Comparison of ENCODE assay signal across 14 cellular contexts in genomic region chr15:65836665-65837064, GRCh38. TPM values are rescaled to one million over a fixed set of nuclear protein-coding genes. Genes with fewer than 3 reads are reported as not detected.
DNase-seq lines count a peak whose midpoint lies in the region; ATAC-seq and TF ChIP-seq lines count a peak whose summit lies in the region.
"Had no signal": no experiment of that assay in that cellular context is flagged by ENCODE, and none has a peak within 500 bp of the region (broad histone marks: within the 10 kb centered on the region; RNA-seq: fewer than 3 reads in every experiment).

No MANE protein-coding gene starts in this region.

- no peak overlapping the region for H3K4me2 ChIP-seq in Loucy (ENCODE audit: low read depth, low read length, poor library complexity, severe bottlenecking)

- TF ChIP-seq CTCF in activated CD8-positive, alpha-beta T cell treated with anti-CD3 and anti-CD28 coated beads for 36 hours (IDR thresholded peaks at IDR 0.05) = peak; percentile 34
- TF ChIP-seq CTCF in Loucy (conservative IDR thresholded peaks at IDR 0.05; ENCODE audit: low read length) (peak; percentile 66), choroid plexus epithelial cell (conservative IDR thresholded peaks at IDR 0.05; ENCODE audit: low read depth, low read length) (peak; percentile 31)

- no peaks in the 10 kb centered on the region for H3F3A ChIP-seq in Loucy (ENCODE audit: low read depth)

- no peaks in the 10 kb centered on the region for H3K9me2 ChIP-seq in Loucy (replicated peaks; ENCODE audit: low read depth, low read length)

- no peak overlapping the region for H3K4me3 Mint-ChIP-seq in activated CD8-positive, alpha-beta T cell treated with anti-CD3 and anti-CD28 coated beads for 36 hours
- H3K4me3 Mint-ChIP-seq in activated CD8-positive, alpha-beta T cell treated with anti-CD3 and anti-CD28 coated beads, Interleukin-2, amount 10 ng/mL, durations not matched to agents 7 days and 5 days = no peak overlapping the region
- H3K4me3 Mint-ChIP-seq in stimulated activated naive B cell treated with anti-CD40 and anti-IgM and Interleukin-4, amounts not matched to agents 10 μg/mL and 1 μg/mL and 100 μg/mL, for 72 hours = no peak overlapping the region

- no peaks in the 10 kb centered on the region for H3K36me3 Mint-ChIP-seq in activated CD8-positive, alpha-beta T cell treated with anti-CD3 and anti-CD28 coated beads for 36 hours (ENCODE audit: low read depth)
- no peaks in the 10 kb centered on the region for H3K36me3 Mint-ChIP-seq in activated CD8-positive, alpha-beta T cell treated with anti-CD3 and anti-CD28 coated beads, Interleukin-2, amount 10 ng/mL, durations not matched to agents 7 days and 5 days (ENCODE audit: low read depth)
- H3K36me3 Mint-ChIP-seq in stimulated activated naive B cell treated with anti-CD40 and anti-IgM and Interleukin-4, amounts not matched to agents 10 μg/mL and 1 μg/mL and 100 μg/mL, for 72 hours = no peaks in the 10 kb centered on the region

- no peak for DNase-seq in activated CD8-positive, alpha-beta T cell treated with anti-CD3 and anti-CD28 coated beads for 36 hours
- DNase-seq in activated CD8-positive, alpha-beta T cell treated with anti-CD3 and anti-CD28 coated beads, Interleukin-2, amount 10 ng/mL, durations not matched to agents 7 days and 5 days = no peak
- DNase-seq in choroid plexus epithelial cell (ENCODE audit: low read depth) (no peak), NCI-H1694 treated with DMSO at 0.1 percent for 48 hours (lab: John Stamatoyannopoulos, UW) (no peak), NCI-H2081 treated with DMSO at 0.1 percent for 48 hours (lab: John Stamatoyannopoulos, UW) (no peak)
- DNase-seq in stimulated activated naive B cell treated with anti-CD40 and anti-IgM and Interleukin-4, amounts not matched to agents 10 μg/mL and 1 μg/mL and 100 μg/mL, for 72 hours = no peak
- DNase-seq: activated CD4-positive, CD25-positive, alpha-beta regulatory T cell; activated T-cell treated with anti-CD3 and anti-CD28 coated beads, Interleukin-2, amount 50 U/mL, for 48 hours; KBM-7; mucosa of descending colon; tibial artery had no signal

- H3K9ac ChIP-seq in Loucy (ENCODE audit: low read depth, low read length, poor library complexity, severe bottlenecking) = no peak overlapping the region

- POLR2A ChIA-PET in activated CD8-positive, alpha-beta T cell treated with anti-CD3 and anti-CD28 coated beads for 36 hours (lab: Charles Lee) = no interaction called here
- POLR2A ChIA-PET in activated CD8-positive, alpha-beta T cell treated with anti-CD3 and anti-CD28 coated beads, Interleukin-2, amount 10 ng/mL, durations not matched to agents 7 days and 5 days (lab: Charles Lee) = interaction anchor here (0.8 to 1.0 kb wide), 2 partner anchors 45 to 46 kb away, joined by 3 to 5 read pairs; partner anchors contain the start of gene DENND4A

- ATAC-seq in activated CD8-positive, alpha-beta T cell treated with anti-CD3 and anti-CD28 coated beads for 36 hours = no peak
- ATAC-seq in activated CD8-positive, alpha-beta T cell treated with anti-CD3 and anti-CD28 coated beads, Interleukin-2, amount 10 ng/mL, durations not matched to agents 7 days and 5 days = no peak
- ATAC-seq in stimulated activated naive B cell treated with anti-CD40 and anti-IgM and Interleukin-4, amounts not matched to agents 10 μg/mL and 1 μg/mL and 100 μg/mL, for 72 hours (replicated peaks) = no peak
- ATAC-seq in HG03354 (IDR thresholded peaks at IDR 0.05; ENCODE audit: poor library complexity, severe bottlenecking, unreplicated experiment) = no peak
- ATAC-seq: mucosa of descending colon, sciatic nerve had no signal

- H3K27me3 ChIP-seq in Loucy (ENCODE audit: insufficient read depth, low read length, poor library complexity, severe bottlenecking) = no peaks in the 10 kb centered on the region
- H3K27me3 ChIP-seq: tibial artery had no signal

- H3K4me3 ChIP-seq in Loucy (ENCODE audit: low read length, poor library complexity, severe bottlenecking) (no peak overlapping the region), choroid plexus epithelial cell (ENCODE audit: low read depth, low read length) (no peak overlapping the region)
- H3K4me3 ChIP-seq: mucosa of descending colon, tibial artery had no signal

- H3K9me3 Mint-ChIP-seq in activated CD8-positive, alpha-beta T cell treated with anti-CD3 and anti-CD28 coated beads for 36 hours = no peaks in the 10 kb centered on the region
- H3K9me3 Mint-ChIP-seq in activated CD8-positive, alpha-beta T cell treated with anti-CD3 and anti-CD28 coated beads, Interleukin-2, amount 10 ng/mL, durations not matched to agents 7 days and 5 days (ENCODE audit: insufficient read depth) = no peaks in the 10 kb centered on the region
- H3K9me3 Mint-ChIP-seq in stimulated activated naive B cell treated with anti-CD40 and anti-IgM and Interleukin-4, amounts not matched to agents 10 μg/mL and 1 μg/mL and 100 μg/mL, for 72 hours = no peaks in the 10 kb centered on the region

- intact Hi-C loops in activated CD8-positive, alpha-beta T cell treated with anti-CD3 and anti-CD28 coated beads for 36 hours (cut with micrococcal nuclease) = no loop called here

- H4K20me1 ChIP-seq in Loucy (ENCODE audit: insufficient read depth, low read length, poor library complexity, severe bottlenecking) = no peaks in the 10 kb centered on the region

- H3K79me2 ChIP-seq in Loucy (ENCODE audit: insufficient read depth, low read length) = no peaks in the 10 kb centered on the region

- CTCF ChIA-PET in activated CD8-positive, alpha-beta T cell treated with anti-CD3 and anti-CD28 coated beads for 36 hours (lab: Charles Lee) = interaction anchor here (0.8 to 2.1 kb wide), 9 partner anchors 20 to 415 kb away, joined by 3 to 10 read pairs (median 3); no protein-coding TSS in a partner anchor
- CTCF ChIA-PET in activated CD8-positive, alpha-beta T cell treated with anti-CD3 and anti-CD28 coated beads, Interleukin-2, amount 10 ng/mL, durations not matched to agents 7 days and 5 days (lab: Charles Lee) = interaction anchor here (0.7 to 5.7 kb wide), 13 partner anchors 14 to 1354 kb away, joined by 3 to 68 read pairs (median 4); no protein-coding TSS in a partner anchor

- no peaks in the 10 kb centered on the region for H3K9me3 ChIP-seq in Loucy (ENCODE audit: insufficient read depth, low read depth, low read length)
- H3K9me3 ChIP-seq: mucosa of descending colon, tibial artery had no signal

- H3K27ac Mint-ChIP-seq in activated CD8-positive, alpha-beta T cell treated with anti-CD3 and anti-CD28 coated beads for 36 hours = no peak overlapping the region
- no peak overlapping the region for H3K27ac Mint-ChIP-seq in activated CD8-positive, alpha-beta T cell treated with anti-CD3 and anti-CD28 coated beads, Interleukin-2, amount 10 ng/mL, durations not matched to agents 7 days and 5 days
- H3K27ac Mint-ChIP-seq in stimulated activated naive B cell treated with anti-CD40 and anti-IgM and Interleukin-4, amounts not matched to agents 10 μg/mL and 1 μg/mL and 100 μg/mL, for 72 hours = peak overlapping the region; percentile 57

- H3K4me1 Mint-ChIP-seq in activated CD8-positive, alpha-beta T cell treated with anti-CD3 and anti-CD28 coated beads for 36 hours (ENCODE audit: low read depth) = peaks cover 23% of the 10 kb centered on the region
- H3K4me1 Mint-ChIP-seq in activated CD8-positive, alpha-beta T cell treated with anti-CD3 and anti-CD28 coated beads, Interleukin-2, amount 10 ng/mL, durations not matched to agents 7 days and 5 days (ENCODE audit: low read depth) = peaks cover 32% of the 10 kb centered on the region
- H3K4me1 Mint-ChIP-seq in stimulated activated naive B cell treated with anti-CD40 and anti-IgM and Interleukin-4, amounts not matched to agents 10 μg/mL and 1 μg/mL and 100 μg/mL, for 72 hours = peaks cover 28 to 40% of the 10 kb centered on the region in 2 donors

- no peaks in the 10 kb centered on the region for H3K27me3 Mint-ChIP-seq in activated CD8-positive, alpha-beta T cell treated with anti-CD3 and anti-CD28 coated beads for 36 hours
- no peaks in the 10 kb centered on the region for H3K27me3 Mint-ChIP-seq in activated CD8-positive, alpha-beta T cell treated with anti-CD3 and anti-CD28 coated beads, Interleukin-2, amount 10 ng/mL, durations not matched to agents 7 days and 5 days (ENCODE audit: low read depth)
- H3K27me3 Mint-ChIP-seq in stimulated activated naive B cell treated with anti-CD40 and anti-IgM and Interleukin-4, amounts not matched to agents 10 μg/mL and 1 μg/mL and 100 μg/mL, for 72 hours = no peaks in the 10 kb centered on the region

- no peak overlapping the region for H2AFZ ChIP-seq in Loucy (ENCODE audit: low read length)

- peaks cover 24% of the 10 kb centered on the region for H3K4me1 ChIP-seq in Loucy (ENCODE audit: insufficient read depth, low read length, poor library complexity, severe bottlenecking)

- H3K36me3 ChIP-seq in Loucy (ENCODE audit: insufficient read depth, low read length) = no peaks in the 10 kb centered on the region
- H3K36me3 ChIP-seq: tibial artery had no signal

RNA-seq across cellular contexts. Expression of gene RAB11A, which starts 32.6 kb away (rescaled TPM):
- 100 to 1,000 TPM; 106 to 113 TPM for total RNA-seq in activated CD8-positive, alpha-beta T cell treated with anti-CD3 and anti-CD28 coated beads for 36 hours
- total RNA-seq in activated CD8-positive, alpha-beta T cell treated with anti-CD3 and anti-CD28 coated beads, Interleukin-2, amount 10 ng/mL, durations not matched to agents 7 days and 5 days = 100 to 1,000 TPM; 163 to 168 TPM

RNA-seq across cellular contexts. Expression of gene DENND4A, which starts 44.6 kb away (rescaled TPM):
- 10 to 100 TPM; 53.1 to 54.7 TPM for total RNA-seq in activated CD8-positive, alpha-beta T cell treated with anti-CD3 and anti-CD28 coated beads for 36 hours
- total RNA-seq in activated CD8-positive, alpha-beta T cell treated with anti-CD3 and anti-CD28 coated beads, Interleukin-2, amount 10 ng/mL, durations not matched to agents 7 days and 5 days = 10 to 100 TPM; 40.1 to 45.0 TPM
